Comparison of ENCODE assay signal across 8 cellular contexts in genomic region chr21:34526618-34527290, GRCh38.
A peak's percentile ranks its signal among the peaks of the same experiment; 100 is the strongest.
DNase-seq lines count a peak whose midpoint lies in the region; ATAC-seq and TF ChIP-seq lines count a peak whose summit lies in the region.

No MANE protein-coding gene starts in this region.

- H3K4me3 ChIP-seq in HL-60 (replicated peaks; ENCODE audit: insufficient read depth, low read length), result no peak overlapping the region

- no peak for TF ChIP-seq CTCF in HL-60 (IDR thresholded peaks at IDR 0.05; ENCODE audit: insufficient read depth, low read length)

- H3K4me3 Mint-ChIP-seq in stimulated activated naive B cell treated with anti-CD40 and anti-IgM and Interleukin-4, amounts not matched to agents 10 μg/mL and 1 μg/mL and 100 μg/mL, for 72 hours, result peak overlapping the region; percentile 74 to 79

- DNase-seq in EL (peak; percentile 100), HL-60 (ENCODE audit: low read depth in 1 of 2, low spot score in 1 of 2) (peak; percentile 38 to 55), epidermal melanocyte (ENCODE audit: insufficient read length, low spot score) (peak; percentile 82), midbrain (lab: John Stamatoyannopoulos, UW) (peak; percentile 32), DMS114 treated with DMSO at 0.1 percent for 48 hours (lab: John Stamatoyannopoulos, UW; ENCODE audit: unreplicated experiment) (no peak)
- peak; percentile 31 to 43 for DNase-seq in activated CD4-positive, alpha-beta T cell treated with anti-CD3 and anti-CD28 coated beads, Interleukin-2, amount 50 U/mL, for 4 hours
- peak; percentile 63 for DNase-seq in stimulated activated naive B cell treated with anti-CD40 and anti-IgM and Interleukin-4, amounts not matched to agents 10 μg/mL and 1 μg/mL and 100 μg/mL, for 72 hours

- no peaks in the 10 kb centered on the region for H3K27me3 Mint-ChIP-seq in stimulated activated naive B cell treated with anti-CD40 and anti-IgM and Interleukin-4, amounts not matched to agents 10 μg/mL and 1 μg/mL and 100 μg/mL, for 72 hours

- H3K27ac ChIP-seq in HL-60 (replicated peaks), result no peak overlapping the region; the same call in 1 of the 2 replicates

- peaks cover 31 to 61% of the 10 kb centered on the region in 2 donors for H3K4me1 Mint-ChIP-seq in stimulated activated naive B cell treated with anti-CD40 and anti-IgM and Interleukin-4, amounts not matched to agents 10 μg/mL and 1 μg/mL and 100 μg/mL, for 72 hours

- H3K27me3 ChIP-seq in HL-60 (ENCODE audit: insufficient read depth, poor library complexity, severe bottlenecking), result no peaks in the 10 kb centered on the region

- H3K27ac Mint-ChIP-seq in stimulated activated naive B cell treated with anti-CD40 and anti-IgM and Interleukin-4, amounts not matched to agents 10 μg/mL and 1 μg/mL and 100 μg/mL, for 72 hours, result peak overlapping the region; percentile 93

- ATAC-seq in stimulated activated naive B cell treated with anti-CD40 and anti-IgM and Interleukin-4, amounts not matched to agents 10 μg/mL and 1 μg/mL and 100 μg/mL, for 72 hours (replicated peaks), result peak; percentile 71 to 86
- no peak for ATAC-seq in HG03442 (IDR thresholded peaks at IDR 0.05; ENCODE audit: unreplicated experiment)

- H3K36me3 Mint-ChIP-seq in stimulated activated naive B cell treated with anti-CD40 and anti-IgM and Interleukin-4, amounts not matched to agents 10 μg/mL and 1 μg/mL and 100 μg/mL, for 72 hours, result peaks cover 45 to 59% of the 10 kb centered on the region in 2 donors

- peaks cover 4 to 5% of the 10 kb centered on the region in 2 donors for H3K9me3 Mint-ChIP-seq in stimulated activated naive B cell treated with anti-CD40 and anti-IgM and Interleukin-4, amounts not matched to agents 10 μg/mL and 1 μg/mL and 100 μg/mL, for 72 hours
